In the genomic region with DNA sequence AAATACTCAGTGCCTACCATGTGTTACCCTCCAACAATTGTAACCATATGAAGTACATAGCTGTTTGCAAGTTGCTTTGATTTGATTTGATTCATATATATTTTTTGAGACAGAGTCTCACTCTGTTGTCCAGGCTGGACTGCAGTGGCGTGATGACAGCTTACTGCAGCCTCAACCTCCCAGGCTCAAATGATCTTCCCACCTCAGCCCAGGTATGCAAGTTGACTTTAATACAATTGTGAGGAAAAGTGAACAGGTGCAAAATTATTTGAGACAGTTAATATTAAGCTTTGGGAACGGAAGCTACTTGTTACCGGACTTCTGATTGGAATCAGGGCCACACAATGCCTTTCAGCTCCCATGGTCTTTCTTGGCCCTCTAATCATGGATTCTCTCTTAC, we compare ENCODE assay signal across 9 cellular contexts. TPM values are rescaled to one million over a fixed set of nuclear protein-coding genes. Genes with fewer than 3 reads are reported as not detected.
A peak's percentile ranks its signal among the peaks of the same experiment; 100 is the strongest.
DNase-seq lines count a peak whose midpoint lies in the region; ATAC-seq and TF ChIP-seq lines count a peak whose summit lies in the region.
"Had no signal": no experiment of that assay in that cellular context is flagged by ENCODE, and none has a peak within 500 bp of the region (broad histone marks: within the 10 kb centered on the region; RNA-seq: fewer than 3 reads in every experiment).

No MANE protein-coding gene starts in this region.

- DNase-seq in SK-N-SH = no peak
- DNase-seq in PC-9 = no peak
- no peak for DNase-seq in fibroblast of lung (ENCODE audit: low read depth in 2 of 2)
- no peak for DNase-seq in sigmoid colon
- DNase-seq in NCI-H226 = no peak
- DNase-seq in occipital lobe (lab: John Stamatoyannopoulos, UW) = no peak
- DNase-seq: effector CD4-positive, alpha-beta T cell had no signal

- no peak for TF ChIP-seq RAD21 in SK-N-SH (IDR thresholded peaks at IDR 0.05; ENCODE audit: low read length)

- no peak for TF ChIP-seq CTCF in SK-N-SH (IDR thresholded peaks at IDR 0.05)
- TF ChIP-seq CTCF in PC-9 (conservative IDR thresholded peaks at IDR 0.05) = no peak
- TF ChIP-seq CTCF in fibroblast of lung (conservative IDR thresholded peaks at IDR 0.05 in 1 of 2, IDR thresholded peaks at IDR 0.05 in 1 of 2; ENCODE audit: low read depth in 1 of 2, low read length in 2 of 2) = no peak
- no peak for TF ChIP-seq CTCF in sigmoid colon (IDR thresholded peaks at IDR 0.05)

- H3K4me3 ChIP-seq in SK-N-SH (ENCODE audit: low read depth in 2 of 2, low read length in 1 of 2) (peak overlapping the region; percentile 83 to 89; a peak in 2 of 4 replicates), PC-9 (peak overlapping the region; percentile 96; the same call in 1 of the 2 replicates), fibroblast of lung (replicated peaks in 1 of 4; ENCODE audit: control extremely low read depth in 1 of 4, insufficient read depth in 1 of 4, low read depth in 3 of 4, low read length in 4 of 4) (peak overlapping the region in 3 of 4 experiments; percentile 89 to 95 (median 94)), sigmoid colon (peak overlapping the region in 2 of 4 donors; percentile 61 to 72)

- no peak for TF ChIP-seq POLR2A in sigmoid colon (IDR thresholded peaks at IDR 0.05)

- H3K79me2 ChIP-seq in SK-N-SH (ENCODE audit: insufficient read depth) = peaks cover 67% of the 10 kb centered on the region
- peaks cover 46% of the 10 kb centered on the region for H3K79me2 ChIP-seq in PC-9 (ENCODE audit: low read depth)
- peaks cover 44% of the 10 kb centered on the region for H3K79me2 ChIP-seq in fibroblast of lung (ENCODE audit: control insufficient read depth, insufficient read depth, low read length)

- intact Hi-C loops in PC-9 (cut with micrococcal nuclease; ENCODE audit: unreplicated experiment) (loop anchor here (5.0 to 10.0 kb wide), 2 partner anchors 283 to 385 kb away; no protein-coding TSS in a partner anchor), sigmoid colon (cut with DNase I) (no loop called here)

- H3K4me2 ChIP-seq in SK-N-SH (peak overlapping the region; percentile 96), PC-9 (peak overlapping the region; percentile 99), fibroblast of lung (ENCODE audit: extremely low read depth, insufficient read depth, low read length) (peak overlapping the region; percentile 87)

- peaks cover 30 to 59% of the 10 kb centered on the region in 2 experiments for H3K4me1 ChIP-seq in SK-N-SH (ENCODE audit: control insufficient read depth in 1 of 2, insufficient read depth in 2 of 2, low read depth in 1 of 2, low read length in 1 of 2)
- peaks cover 30% of the 10 kb centered on the region for H3K4me1 ChIP-seq in PC-9 (replicated peaks; ENCODE audit: insufficient read depth)
- H3K4me1 ChIP-seq in fibroblast of lung (ENCODE audit: control insufficient read depth, extremely low read depth, insufficient read depth, low read length) = peaks cover 9% of the 10 kb centered on the region
- peaks cover 0 to 56% (median 31%) of the 10 kb centered on the region in 4 donors for H3K4me1 ChIP-seq in sigmoid colon

- peak overlapping the region; percentile 83; the same call in 1 of the 2 replicates for H3K9ac ChIP-seq in SK-N-SH
- no peak overlapping the region for H3K9ac ChIP-seq in fibroblast of lung (ENCODE audit: insufficient read depth, low read length)

- H3K9me3 ChIP-seq in SK-N-SH = no peaks in the 10 kb centered on the region
- H3K9me3 ChIP-seq in PC-9 (ENCODE audit: insufficient read depth, low read depth) = no peaks in the 10 kb centered on the region
- H3K9me3 ChIP-seq in fibroblast of lung (ENCODE audit: control insufficient read depth, insufficient read depth, low read depth, low read length) = no peaks in the 10 kb centered on the region
- no peaks in the 10 kb centered on the region for H3K9me3 ChIP-seq in sigmoid colon

- POLR2A ChIA-PET in SK-N-SH (lab: Yijun Ruan, JAX) = interaction anchor here (0.8 to 1.9 kb wide), 2 partner anchors 85 to 1361 kb away, joined by 3 to 9 read pairs; partner anchors contain the start of gene SMARCAL1
- POLR2A ChIA-PET in PC-9 (lab: Charles Lee; ENCODE audit: unreplicated experiment) = interaction anchor here (0.5 kb wide), 1 partner anchor 393 kb away, joined by 3 read pairs; no protein-coding TSS in a partner anchor

- BruUV-seq in PC-9 (replicated peaks; lab: Mats Ljungman, UMichigan) = no TSS peak

- H3K9me2 ChIP-seq in SK-N-SH = no peaks in the 10 kb centered on the region
- H3K9me2 ChIP-seq in PC-9 (ENCODE audit: insufficient read depth) = no peaks in the 10 kb centered on the region

- 98% methylated on average over 3 of the region's 3 CpGs for WGBS in SK-N-SH (ENCODE audit: low lambda C conversion rate)
- WGBS in sigmoid colon, 2 donors = 96 to 98% methylated on average over 3 of the region's 3 CpGs

- peaks cover 63% of the 10 kb centered on the region for H3F3A ChIP-seq in SK-N-SH (replicated peaks; ENCODE audit: insufficient read depth)
- H3F3A ChIP-seq in PC-9 (ENCODE audit: insufficient read depth, low read depth) = peaks cover 35% of the 10 kb centered on the region

- ATAC-seq in SK-N-SH treated with all-trans-retinoic acid at 6 μM for 48 hours (no peak), GM21367 (IDR thresholded peaks at IDR 0.05; ENCODE audit: unreplicated experiment) (no peak)

- H3K27ac ChIP-seq in SK-N-SH (ENCODE audit: low read depth in 2 of 2, low read length in 1 of 2) (peak overlapping the region; percentile 71 to 84; a peak in 3 of 4 replicates), PC-9 (no peak overlapping the region), fibroblast of lung (ENCODE audit: insufficient read depth, low read length) (no peak overlapping the region), sigmoid colon (peak overlapping the region; percentile 82 to 88 (median 86))

- H3K27me3 ChIP-seq in SK-N-SH (ENCODE audit: insufficient read depth) (no peaks in the 10 kb centered on the region), PC-9 (ENCODE audit: insufficient read depth, low read depth) (no peaks in the 10 kb centered on the region), fibroblast of lung (ENCODE audit: control insufficient read depth, insufficient read depth, low read length) (no peaks in the 10 kb centered on the region), sigmoid colon (no peaks in the 10 kb centered on the region)

- CTCF ChIA-PET in SK-N-SH (lab: Yijun Ruan, JAX) (interaction anchor here (0.6 to 1.5 kb wide), 3 partner anchors 32 to 388 kb away, joined by 3 read pairs; partner anchors contain the start of gene XRCC5), PC-9 (lab: Charles Lee) (interaction anchor here (0.8 kb wide), 1 partner anchor 169 kb away, joined by 3 read pairs; no protein-coding TSS in a partner anchor)

- H3K36me3 ChIP-seq in SK-N-SH (replicated peaks in 1 of 2; ENCODE audit: control insufficient read depth in 1 of 2, insufficient read depth in 2 of 2, low read length in 1 of 2) (peaks cover 30 to 32% of the 10 kb centered on the region in 2 experiments), PC-9 (ENCODE audit: low read depth) (peaks cover 34% of the 10 kb centered on the region), fibroblast of lung (ENCODE audit: control insufficient read depth, insufficient read depth, low read length) (peaks cover 15% of the 10 kb centered on the region), sigmoid colon (peaks cover 8 to 30% (median 24%) of the 10 kb centered on the region in 4 donors)

- TF ChIP-seq EP300 in SK-N-SH (IDR thresholded peaks at IDR 0.05; ENCODE audit: borderline replicate concordance in 1 of 2, low read depth in 1 of 2, low read length in 1 of 2) = no peak
- no peak for TF ChIP-seq EP300 in sigmoid colon (IDR thresholded peaks at IDR 0.05)

- H4K20me1 ChIP-seq in SK-N-SH (ENCODE audit: insufficient read depth) (peaks cover 31% of the 10 kb centered on the region), PC-9 (ENCODE audit: insufficient read depth) (peaks cover 20% of the 10 kb centered on the region), fibroblast of lung (ENCODE audit: control insufficient read depth, extremely low read depth, insufficient read depth, low read length) (peaks cover 2% of the 10 kb centered on the region)

- no peak overlapping the region for H2AFZ ChIP-seq in SK-N-SH (ENCODE audit: low read depth)
- H2AFZ ChIP-seq in PC-9 = no peak overlapping the region
- peak overlapping the region; percentile 94 for H2AFZ ChIP-seq in fibroblast of lung (ENCODE audit: low read length)

TF ChIP-seq in SK-N-SH, 30 proteins besides CTCF, POLR2A, EP300 and RAD21 (continues in another document):
- no peak for TF ChIP-seq POLR2AphosphoS5 (IDR thresholded peaks at IDR 0.05; ENCODE audit: low read depth, low read length)
- no peak for TF ChIP-seq MAX (IDR thresholded peaks at IDR 0.05; ENCODE audit: low read depth)
- no peak for TF ChIP-seq FOXM1 (IDR thresholded peaks at IDR 0.05; ENCODE audit: low read depth)
- TF ChIP-seq JUND (IDR thresholded peaks at IDR 0.05) = no peak
- no peak for TF ChIP-seq ELF1 (IDR thresholded peaks at IDR 0.05)
- TF ChIP-seq GATA2 (CRISPR knock-in tag; IDR thresholded peaks at IDR 0.05) = no peak

TF ChIP-seq in SK-N-SH treated with all-trans-retinoic acid at 6 μM for 48 hours, 23 proteins besides CTCF, POLR2A, EP300 and RAD21 (continues in another document):
- TF ChIP-seq ZNF70 (CRISPR knock-in tag; IDR thresholded peaks at IDR 0.05) (no peak), TOX (CRISPR knock-in tag; IDR thresholded peaks at IDR 0.05; ENCODE audit: borderline replicate concordance) (no peak), SNAI2 (CRISPR knock-in tag; IDR thresholded peaks at IDR 0.05) (no peak), ZFP3 (CRISPR knock-in tag; IDR thresholded peaks at IDR 0.05) (no peak)
- TF ChIP-seq, protein P1, sequence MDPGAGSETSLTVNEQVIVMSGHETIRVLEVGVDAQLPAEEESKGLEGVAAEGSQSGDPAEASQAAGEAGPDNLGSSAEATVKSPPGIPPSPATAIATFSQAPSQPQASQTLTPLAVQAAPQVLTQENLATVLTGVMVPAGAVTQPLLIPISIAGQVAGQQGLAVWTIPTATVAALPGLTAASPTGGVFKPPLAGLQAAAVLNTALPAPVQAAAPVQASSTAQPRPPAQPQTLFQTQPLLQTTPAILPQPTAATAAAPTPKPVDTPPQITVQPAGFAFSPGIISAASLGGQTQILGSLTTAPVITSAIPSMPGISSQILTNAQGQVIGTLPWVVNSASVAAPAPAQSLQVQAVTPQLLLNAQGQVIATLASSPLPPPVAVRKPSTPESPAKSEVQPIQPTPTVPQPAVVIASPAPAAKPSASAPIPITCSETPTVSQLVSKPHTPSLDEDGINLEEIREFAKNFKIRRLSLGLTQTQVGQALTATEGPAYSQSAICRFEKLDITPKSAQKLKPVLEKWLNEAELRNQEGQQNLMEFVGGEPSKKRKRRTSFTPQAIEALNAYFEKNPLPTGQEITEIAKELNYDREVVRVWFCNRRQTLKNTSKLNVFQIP (CRISPR knock-in tag; IDR thresholded peaks at IDR 0.05; ENCODE audit: borderline replicate concordance, low read depth) = no peak

RNA-seq across cellular contexts. Expression of gene RPL37A, which starts 1.3 kb away (rescaled TPM):
- polyA plus RNA-seq in SK-N-SH (2012; rRNA removed) = 2,018 and 3,014 TPM in 2 replicates
- polyA plus RNA-seq in SK-N-SH (2012; cell fraction: cytosol; rRNA removed) = 1,664 and 2,199 TPM in 2 replicates
- 828 and 1,169 TPM in 2 replicates for polyA plus RNA-seq in SK-N-SH (2012; cell fraction: nucleus; rRNA removed)
- 2,248 and 2,378 TPM in 2 replicates for total RNA-seq in PC-9 (2021)
- total RNA-seq in fibroblast of lung = 3,233 and 3,423 TPM in 2 replicates
- polyA plus RNA-seq in fibroblast of lung = 1,592 and 1,688 TPM in 2 replicates
- polyA plus RNA-seq in fibroblast of lung (2012) = 5,148 and 5,420 TPM in 2 replicates
- polyA minus RNA-seq in fibroblast of lung (ENCODE audit: low replicate concordance) = 265 and 436 TPM in 2 replicates
- total RNA-seq in sigmoid colon = 1,000 to 10,000 TPM in 3 of 4 donors, 100 to 1,000 TPM in 1; 991 to 2,007 (median 1,382) TPM
- polyA plus RNA-seq in sigmoid colon = 1,000 to 10,000 TPM; 3,342 to 6,789 (median 3,480) TPM
- 3,318 TPM for total RNA-seq in occipital lobe

Comparison
In these comparisons a context has a peak if more than half of its experiments do, and no peak if none do; other contexts are left out.
1. H3K27ac ChIP-seq: peak in SK-N-SH (2 of 2) and sigmoid colon (4 of 4); none in PC-9 (single experiment) and fibroblast of lung (single experiment).
2. Peak in every context shown above with its lines, with median percentiles within 50 percentile points of each other: H3K4me2 ChIP-seq.